Comparison of ENCODE assay signal across 26 cellular contexts in the genomic region with DNA sequence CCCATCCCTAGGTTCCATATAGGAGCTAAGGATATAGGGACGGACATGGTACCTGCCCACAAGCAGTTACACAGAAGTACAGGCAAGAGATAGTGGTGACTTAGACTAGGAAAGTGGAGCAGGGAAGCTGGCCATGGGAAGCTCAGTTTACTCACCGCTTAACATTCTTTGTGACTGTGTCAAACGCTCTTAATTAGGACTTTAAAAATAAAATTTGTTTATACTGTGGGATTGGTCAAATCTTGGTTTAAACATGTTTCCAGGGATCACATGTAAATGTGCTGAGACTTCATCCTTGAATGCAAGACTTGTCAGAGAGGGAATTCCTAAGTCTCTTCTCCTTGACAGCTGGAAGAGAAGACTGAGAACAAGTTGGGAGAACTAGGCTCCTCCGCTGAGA.
A peak's percentile ranks its signal among the peaks of the same experiment; 100 is the strongest.
DNase-seq lines count a peak whose midpoint lies in the region; ATAC-seq and TF ChIP-seq lines count a peak whose summit lies in the region.
"Had no signal": no experiment of that assay in that cellular context is flagged by ENCODE, and none has a peak within 500 bp of the region (broad histone marks: within the 10 kb centered on the region; RNA-seq: fewer than 3 reads in every experiment).

No MANE protein-coding gene starts in this region.

- H3K79me2 ChIP-seq in fibroblast of lung (ENCODE audit: control insufficient read depth, insufficient read depth, low read length) = no peaks in the 10 kb centered on the region

- TF ChIP-seq CTCF in fibroblast of lung (conservative IDR thresholded peaks at IDR 0.05 in 1 of 2, IDR thresholded peaks at IDR 0.05 in 1 of 2; ENCODE audit: low read depth in 1 of 2, low read length in 2 of 2) (no peak), thyroid gland (IDR thresholded peaks at IDR 0.05) (no peak)

- intact Hi-C loops in thyroid gland (cut with DNase I) = no loop called here

- H3K4me3 ChIP-seq in SJSA1 = no peak overlapping the region
- H3K4me3 ChIP-seq in fibroblast of lung (replicated peaks in 1 of 4; ENCODE audit: control extremely low read depth in 1 of 4, insufficient read depth in 1 of 4, low read depth in 3 of 4, low read length in 4 of 4) = no peak overlapping the region
- no peak overlapping the region for H3K4me3 ChIP-seq in thyroid gland (replicated peaks in 1 of 3)
- H3K4me3 ChIP-seq: cardiac muscle cell, lower lobe of right lung, neural progenitor cell, Peyer's patch, prostate gland, upper lobe of right lung had no signal

- no peaks in the 10 kb centered on the region for H4K20me1 ChIP-seq in fibroblast of lung (ENCODE audit: control insufficient read depth, extremely low read depth, insufficient read depth, low read length)

- ATAC-seq in GM21825 (IDR thresholded peaks at IDR 0.05; ENCODE audit: unreplicated experiment) (no peak), GM21717 (IDR thresholded peaks at IDR 0.05; ENCODE audit: unreplicated experiment) (no peak)
- ATAC-seq: activated CD8-positive, alpha-beta T cell treated with anti-CD3 and anti-CD28 coated beads, Interleukin-2, amount 10 ng/mL, durations not matched to agents 7 days and 5 days; lower lobe of right lung; T-cell; upper lobe of right lung had no signal

- peaks cover 43% of the 10 kb centered on the region for H3K4me1 ChIP-seq in SJSA1 (replicated peaks)
- peaks cover 10% of the 10 kb centered on the region for H3K4me1 ChIP-seq in fibroblast of lung (ENCODE audit: control insufficient read depth, extremely low read depth, insufficient read depth, low read length)
- no peaks in the 10 kb centered on the region for H3K4me1 ChIP-seq in thyroid gland
- H3K4me1 ChIP-seq: lower lobe of right lung, neural progenitor cell, Peyer's patch, prostate gland, upper lobe of right lung had no signal

- DNase-seq in A172 (ENCODE audit: low spot score) = peak; percentile 67
- DNase-seq in Daoy (ENCODE audit: low read depth) = peak; percentile 25
- DNase-seq in SJSA1 (ENCODE audit: low read depth in 1 of 2, low spot score in 2 of 2) = peak in 1 of 2 experiments; percentile 69
- DNase-seq in fibroblast of lung (ENCODE audit: low read depth in 2 of 2) = peak; percentile 40 to 84
- no peak for DNase-seq in NCI-H1694 (lab: John Stamatoyannopoulos, UW)
- no peak for DNase-seq in thyroid gland
- DNase-seq: activated CD8-positive, alpha-beta T cell treated with anti-CD3 and anti-CD28 coated beads, Interleukin-2, amount 10 ng/mL, durations not matched to agents 7 days and 5 days; activated gamma-delta T cell; CD4-positive, alpha-beta T cell; cortex of kidney; GOT3; head of caudate nucleus; lower lobe of right lung; NCI-H146; NCI-H510A; Peyer's patch; SIG-M5; substantia nigra; T-cell; upper lobe of right lung had no signal

- H3K9ac ChIP-seq in fibroblast of lung (ENCODE audit: insufficient read depth, low read length) = no peak overlapping the region
- H3K9ac ChIP-seq: KMS-11, neural progenitor cell had no signal

- no peak overlapping the region for H3K4me2 ChIP-seq in fibroblast of lung (ENCODE audit: extremely low read depth, insufficient read depth, low read length)
- H3K4me2 ChIP-seq: KMS-11, neural progenitor cell had no signal

- H3K9me3 ChIP-seq in SJSA1 (replicated peaks) = no peaks in the 10 kb centered on the region; the same call in 1 of the 2 replicates
- no peaks in the 10 kb centered on the region for H3K9me3 ChIP-seq in fibroblast of lung (ENCODE audit: control insufficient read depth, insufficient read depth, low read depth, low read length)
- no peaks in the 10 kb centered on the region for H3K9me3 ChIP-seq in thyroid gland
- H3K9me3 ChIP-seq: lower lobe of right lung, Peyer's patch, prostate gland, upper lobe of right lung had no signal

- no peak overlapping the region for H2AFZ ChIP-seq in fibroblast of lung (ENCODE audit: low read length)
- H2AFZ ChIP-seq: neural progenitor cell had no signal

- WGBS in thyroid gland, 2 donors = 92 to 95% methylated on average over 4 of the region's 4 CpGs

- H3K27me3 ChIP-seq in SJSA1 (replicated peaks) (no peaks in the 10 kb centered on the region), fibroblast of lung (ENCODE audit: control insufficient read depth, insufficient read depth, low read length) (no peaks in the 10 kb centered on the region), thyroid gland (no peaks in the 10 kb centered on the region)
- H3K27me3 ChIP-seq: cardiac muscle cell, neural progenitor cell, Peyer's patch, upper lobe of right lung had no signal

- TF ChIP-seq POLR2A in thyroid gland (IDR thresholded peaks at IDR 0.05) = no peak

- H3K27ac ChIP-seq in SJSA1 (peak overlapping the region; percentile 49), fibroblast of lung (ENCODE audit: insufficient read depth, low read length) (peak overlapping the region; percentile 52), thyroid gland (no peak overlapping the region)
- H3K27ac ChIP-seq: cardiac muscle cell, KMS-11, lower lobe of right lung, neural progenitor cell, Peyer's patch, prostate gland, upper lobe of right lung had no signal

- H3K36me3 ChIP-seq in SJSA1 = peaks cover 49% of the 10 kb centered on the region
- peaks cover 9% of the 10 kb centered on the region for H3K36me3 ChIP-seq in fibroblast of lung (ENCODE audit: control insufficient read depth, insufficient read depth, low read length)
- no peaks in the 10 kb centered on the region for H3K36me3 ChIP-seq in thyroid gland
- H3K36me3 ChIP-seq: cardiac muscle cell, lower lobe of right lung, Peyer's patch, prostate gland, upper lobe of right lung had no signal

Comparison
In these comparisons a context has a peak if more than half of its experiments do, and no peak if none do; other contexts are left out.
1. DNase-seq: peak in A172 (single experiment), Daoy (single experiment) and fibroblast of lung (2 of 2); none in NCI-H1694 (single experiment) and thyroid gland (0 of 2).
2. H3K27ac ChIP-seq: peak in SJSA1 (single experiment) and fibroblast of lung (single experiment); none in thyroid gland (0 of 3).